Comparison of ENCODE assay signal across 1 cellular context in the genomic region with DNA sequence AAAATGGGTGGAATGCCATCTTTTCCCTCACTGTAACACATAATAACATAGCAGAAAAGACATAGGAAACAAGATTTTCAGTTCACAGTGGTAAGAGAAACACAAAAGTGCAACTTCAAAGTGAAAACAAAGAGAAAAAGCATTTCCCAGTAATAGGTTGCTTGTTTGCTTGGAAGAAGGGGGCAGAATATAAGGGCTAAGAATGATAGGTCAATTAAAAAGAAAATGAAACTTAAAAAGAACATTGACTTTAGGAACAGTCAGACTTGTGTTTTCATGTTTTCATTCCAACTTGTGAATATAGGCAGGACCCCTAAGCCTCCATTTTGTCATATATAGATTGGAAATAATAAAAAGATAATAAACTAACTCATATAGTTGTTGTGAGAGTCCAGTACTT.
TF ChIP-seq lines count a peak whose summit lies in the region.

No MANE protein-coding gene starts in this region.

TF ChIP-seq in GM23338, 12 proteins besides CTCF, POLR2A, EP300 and RAD21 (continued from another document):
- TF ChIP-seq, protein P1, sequence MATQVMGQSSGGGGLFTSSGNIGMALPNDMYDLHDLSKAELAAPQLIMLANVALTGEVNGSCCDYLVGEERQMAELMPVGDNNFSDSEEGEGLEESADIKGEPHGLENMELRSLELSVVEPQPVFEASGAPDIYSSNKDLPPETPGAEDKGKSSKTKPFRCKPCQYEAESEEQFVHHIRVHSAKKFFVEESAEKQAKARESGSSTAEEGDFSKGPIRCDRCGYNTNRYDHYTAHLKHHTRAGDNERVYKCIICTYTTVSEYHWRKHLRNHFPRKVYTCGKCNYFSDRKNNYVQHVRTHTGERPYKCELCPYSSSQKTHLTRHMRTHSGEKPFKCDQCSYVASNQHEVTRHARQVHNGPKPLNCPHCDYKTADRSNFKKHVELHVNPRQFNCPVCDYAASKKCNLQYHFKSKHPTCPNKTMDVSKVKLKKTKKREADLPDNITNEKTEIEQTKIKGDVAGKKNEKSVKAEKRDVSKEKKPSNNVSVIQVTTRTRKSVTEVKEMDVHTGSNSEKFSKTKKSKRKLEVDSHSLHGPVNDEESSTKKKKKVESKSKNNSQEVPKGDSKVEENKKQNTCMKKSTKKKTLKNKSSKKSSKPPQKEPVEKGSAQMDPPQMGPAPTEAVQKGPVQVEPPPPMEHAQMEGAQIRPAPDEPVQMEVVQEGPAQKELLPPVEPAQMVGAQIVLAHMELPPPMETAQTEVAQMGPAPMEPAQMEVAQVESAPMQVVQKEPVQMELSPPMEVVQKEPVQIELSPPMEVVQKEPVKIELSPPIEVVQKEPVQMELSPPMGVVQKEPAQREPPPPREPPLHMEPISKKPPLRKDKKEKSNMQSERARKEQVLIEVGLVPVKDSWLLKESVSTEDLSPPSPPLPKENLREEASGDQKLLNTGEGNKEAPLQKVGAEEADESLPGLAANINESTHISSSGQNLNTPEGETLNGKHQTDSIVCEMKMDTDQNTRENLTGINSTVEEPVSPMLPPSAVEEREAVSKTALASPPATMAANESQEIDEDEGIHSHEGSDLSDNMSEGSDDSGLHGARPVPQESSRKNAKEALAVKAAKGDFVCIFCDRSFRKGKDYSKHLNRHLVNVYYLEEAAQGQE (IDR thresholded peaks at IDR 0.05; ENCODE audit: unreplicated experiment): no peak
- no peak for TF ChIP-seq CREB1 (CRISPR knock-in tag; IDR thresholded peaks at IDR 0.05; ENCODE audit: low read depth)
- no peak for TF ChIP-seq STAT1 (IDR thresholded peaks at IDR 0.05; ENCODE audit: unreplicated experiment)
- TF ChIP-seq, protein P2, sequence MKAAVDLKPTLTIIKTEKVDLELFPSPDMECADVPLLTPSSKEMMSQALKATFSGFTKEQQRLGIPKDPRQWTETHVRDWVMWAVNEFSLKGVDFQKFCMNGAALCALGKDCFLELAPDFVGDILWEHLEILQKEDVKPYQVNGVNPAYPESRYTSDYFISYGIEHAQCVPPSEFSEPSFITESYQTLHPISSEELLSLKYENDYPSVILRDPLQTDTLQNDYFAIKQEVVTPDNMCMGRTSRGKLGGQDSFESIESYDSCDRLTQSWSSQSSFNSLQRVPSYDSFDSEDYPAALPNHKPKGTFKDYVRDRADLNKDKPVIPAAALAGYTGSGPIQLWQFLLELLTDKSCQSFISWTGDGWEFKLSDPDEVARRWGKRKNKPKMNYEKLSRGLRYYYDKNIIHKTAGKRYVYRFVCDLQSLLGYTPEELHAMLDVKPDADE (IDR thresholded peaks at IDR 0.05): no peak
